11 cellular contexts compared by ENCODE assay signal in genomic region chr14:103130965-103131364, GRCh38. TPM values are rescaled to one million over a fixed set of nuclear protein-coding genes. Genes with fewer than 3 reads are reported as not detected.
DNase-seq lines count a peak whose midpoint lies in the region; ATAC-seq, FAIRE-seq and TF ChIP-seq lines count a peak whose summit lies in the region.
"Had no signal": no experiment of that assay in that cellular context is flagged by ENCODE, and none has a peak within 500 bp of the region (broad histone marks: within the 10 kb centered on the region; RNA-seq: fewer than 3 reads in every experiment).

No MANE protein-coding gene starts in this region.

- no peak for ATAC-seq in GM21381 (IDR thresholded peaks at IDR 0.05; ENCODE audit: unreplicated experiment)
- no peak for ATAC-seq in HG02623 (IDR thresholded peaks at IDR 0.05; ENCODE audit: unreplicated experiment)

- H3K4me3 Mint-ChIP-seq in mesothelial cell of epicardium (peak overlapping the region; percentile 38), HFFc6 (no peak overlapping the region)

- H3K36me3 ChIP-seq in A673 (ENCODE audit: insufficient read depth, low read length, poor library complexity, severe bottlenecking), result no peaks in the 10 kb centered on the region
- peaks cover 14% of the 10 kb centered on the region for H3K36me3 ChIP-seq in MG63
- H3K36me3 ChIP-seq in bronchial epithelial cell (ENCODE audit: control insufficient read depth, insufficient read depth, low read length), result no peaks in the 10 kb centered on the region

- peaks cover 20% of the 10 kb centered on the region for H3K36me3 Mint-ChIP-seq in mesothelial cell of epicardium
- H3K36me3 Mint-ChIP-seq in HFFc6 (ENCODE audit: low read depth), result peaks cover 14% of the 10 kb centered on the region; the same call in 1 of the 2 replicates

- BruUV-seq in A673 (replicated peaks; lab: Mats Ljungman, UMichigan), result no TSS peak

- no peaks in the 10 kb centered on the region for H3K9me3 ChIP-seq in A673 (ENCODE audit: low read depth, low read length, poor library complexity, severe bottlenecking)
- H3K9me3 ChIP-seq in MG63, result no peaks in the 10 kb centered on the region
- H3K9me3 ChIP-seq: BLaER1 had no signal

- peak overlapping the region; percentile 95 for H3K27ac Mint-ChIP-seq in mesothelial cell of epicardium
- no peak overlapping the region for H3K27ac Mint-ChIP-seq in HFFc6

- H3K27me3 ChIP-seq in A673 (replicated peaks; ENCODE audit: insufficient read depth, low read depth, low read length, poor library complexity) (no peaks in the 10 kb centered on the region), MG63 (no peaks in the 10 kb centered on the region), bronchial epithelial cell (ENCODE audit: control insufficient read depth, insufficient read depth, low read length) (peaks cover 2% of the 10 kb centered on the region)
- H3K27me3 ChIP-seq: BLaER1 had no signal

- peaks cover 4% of the 10 kb centered on the region for H3K27me3 Mint-ChIP-seq in mesothelial cell of epicardium (ENCODE audit: low read depth)
- H3K27me3 Mint-ChIP-seq in HFFc6 (ENCODE audit: insufficient read depth), result peaks cover 2% of the 10 kb centered on the region

- no peaks in the 10 kb centered on the region for H3K9me3 Mint-ChIP-seq in mesothelial cell of epicardium
- H3K9me3 Mint-ChIP-seq in HFFc6, result no peaks in the 10 kb centered on the region

- FAIRE-seq in bronchial epithelial cell (lab: Jason Lieb, UNC), result peak; percentile 94

- CTCF ChIA-PET in A673 (lab: Charles Lee), result no interaction called here

- DNase-seq in A673 (ENCODE audit: low spot score) (peak; percentile 38), MG63 (peak; percentile 54), bronchial epithelial cell (ENCODE audit: low read depth) (peak; percentile 56), mesothelial cell of epicardium (ENCODE audit: low spot score in 2 of 2, unreplicated experiment in 2 of 2) (peak in 1 of 2 experiments; percentile 78), HCEC 1CT (no peak), HFFc6 (no peak)
- DNase-seq: caudate nucleus, SIG-M5 had no signal

- peaks cover 54% of the 10 kb centered on the region for H3K4me1 Mint-ChIP-seq in mesothelial cell of epicardium
- peaks cover 24% of the 10 kb centered on the region for H3K4me1 Mint-ChIP-seq in HFFc6 (ENCODE audit: low read depth)

- TF ChIP-seq CTCF in A673 (conservative IDR thresholded peaks at IDR 0.05; ENCODE audit: low read depth, low read length) (no peak), bronchial epithelial cell (IDR thresholded peaks at IDR 0.05; ENCODE audit: insufficient read depth, low read length, severe bottlenecking) (no peak), mesothelial cell of epicardium (IDR thresholded peaks at IDR 0.05; ENCODE audit: unreplicated experiment) (no peak), HFFc6 (IDR thresholded peaks at IDR 0.05) (no peak)

- H3K4me3 ChIP-seq in A673 (ENCODE audit: low read depth, low read length, poor library complexity, severe bottlenecking) (no peak overlapping the region), MG63 (no peak overlapping the region), bronchial epithelial cell (ENCODE audit: low read depth, low read length) (no peak overlapping the region)
- H3K4me3 ChIP-seq: BLaER1 had no signal

- POLR2A ChIA-PET in A673 (lab: Charles Lee; ENCODE audit: low non-redundant PET), result no interaction called here

- intact Hi-C loops in A673 (cut with micrococcal nuclease; ENCODE audit: unreplicated experiment), result no loop called here

- no peak overlapping the region for H3K27ac ChIP-seq in A673 (ENCODE audit: low read depth, low read length, poor library complexity, severe bottlenecking)
- H3K27ac ChIP-seq: BLaER1 had no signal

- H3K4me1 ChIP-seq in A673 (ENCODE audit: insufficient read depth, low read length, poor library complexity, severe bottlenecking), result peaks cover 12% of the 10 kb centered on the region

RNA-seq across cellular contexts. Expression of gene TNFAIP2, which starts 7.7 kb away (rescaled TPM):
- total RNA-seq in A673 (2021) (5.5 and 7.0 TPM in 2 replicates), bronchial epithelial cell (5.3 and 21.1 TPM in 2 replicates), mesothelial cell of epicardium (101 to 119 TPM (median 108 TPM) in 3 replicates)
- 86.5 and 90.4 TPM in 2 replicates for total RNA-seq in MG63 (2014; rRNA removed; shearing (Covaris generic); ENCODE audit: low replicate concordance)
- 10 to 100 TPM; 44.7 to 59.6 (median 46.4) TPM for total RNA-seq in HFFc6 (2021; fragmentation: NEBNext Ultra II Directional; extraction: Animal tissue kit (Norgen Biotek cat#: 25700))

RNA-seq across cellular contexts. Expression of gene EXOC3L4, which starts 36.4 kb away (rescaled TPM):
- total RNA-seq in A673 (2021), result not detected in 2 replicates
- 0.17 TPM in 1 of 2 replicates, not detected in the other for total RNA-seq in MG63 (2014; rRNA removed; shearing (Covaris generic); ENCODE audit: low replicate concordance)
- total RNA-seq in bronchial epithelial cell, result 0.26 TPM in 1 of 2 replicates, not detected in the other
- 0.18 TPM in 1 of 3 replicates, not detected in the others for total RNA-seq in mesothelial cell of epicardium
- under 1 TPM in 1 of 6 experiments, not detected in 5; 0.45 TPM for total RNA-seq in HFFc6 (2021; fragmentation: NEBNext Ultra II Directional; extraction: Animal tissue kit (Norgen Biotek cat#: 25700))

RNA-seq across cellular contexts. Expression of gene LBHD2, which starts 47.0 kb away (rescaled TPM):
- total RNA-seq in A673 (2021) (0.99 and 2.3 TPM in 2 replicates), bronchial epithelial cell (not detected in 2 replicates), mesothelial cell of epicardium (not detected in 3 replicates)
- not detected in 2 replicates for total RNA-seq in MG63 (2014; rRNA removed; shearing (Covaris generic); ENCODE audit: low replicate concordance)
- total RNA-seq in HFFc6 (2021; fragmentation: NEBNext Ultra II Directional; extraction: Animal tissue kit (Norgen Biotek cat#: 25700)), result not detected

Comparison
In these comparisons a context has a peak if more than half of its experiments do, and no peak if none do; other contexts are left out.
1. DNase-seq: peak in A673 (single experiment), MG63 (single experiment) and bronchial epithelial cell (single experiment); none in HCEC 1CT (single experiment) and HFFc6 (single experiment).